Comparison of ENCODE assay signal across 8 cellular contexts in the genomic region with DNA sequence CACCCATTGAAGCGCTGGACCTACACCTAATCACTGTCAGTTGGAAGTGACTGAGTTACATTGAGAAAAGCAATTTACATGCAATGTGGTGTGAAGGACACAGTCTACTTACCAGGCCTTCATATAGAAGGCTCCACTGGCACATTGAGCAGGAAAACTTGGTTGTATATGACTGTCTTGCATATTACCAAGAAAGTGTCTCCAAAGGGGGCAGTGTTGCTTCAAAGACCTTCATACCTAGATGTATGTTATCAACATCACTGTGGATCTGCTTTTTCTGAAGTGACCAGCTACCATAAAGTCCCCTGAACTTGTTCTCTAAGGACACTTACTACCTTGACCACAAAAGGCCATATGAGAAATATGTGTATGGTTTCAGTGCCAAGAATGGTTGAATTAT.
DNase-seq lines count a peak whose midpoint lies in the region; ATAC-seq and TF ChIP-seq lines count a peak whose summit lies in the region.

No MANE protein-coding gene starts in this region.

- ATAC-seq in left cardiac atrium, result no peak
- ATAC-seq in HG03469 (IDR thresholded peaks at IDR 0.05; ENCODE audit: unreplicated experiment), result peak; percentile 68
- ATAC-seq in activated naive CD4-positive, alpha-beta T cell treated with anti-CD3 and anti-CD28 coated beads, Interleukin-2, amount 50 U/mL, for 72 hours, result peak; percentile 79 to 83

- H3K9me3 ChIP-seq in cardiac muscle cell (ENCODE audit: low read depth), result no peaks in the 10 kb centered on the region
- H3K9me3 ChIP-seq in vagina, result no peaks in the 10 kb centered on the region

- no peaks in the 10 kb centered on the region for H3K9me3 Mint-ChIP-seq in activated naive CD4-positive, alpha-beta T cell treated with anti-CD3 and anti-CD28 coated beads, Interleukin-2, amount 50 U/mL, for 72 hours

- H3K36me3 ChIP-seq in cardiac muscle cell (no peaks in the 10 kb centered on the region), vagina (no peaks in the 10 kb centered on the region)

- TF ChIP-seq CTCF in cardiac muscle cell (IDR thresholded peaks at IDR 0.05; ENCODE audit: low read depth, low read length) (peak; percentile 4), vagina (IDR thresholded peaks at IDR 0.05) (peak in 1 of 3 experiments; percentile 6)

- H3K36me3 Mint-ChIP-seq in activated naive CD4-positive, alpha-beta T cell treated with anti-CD3 and anti-CD28 coated beads, Interleukin-2, amount 50 U/mL, for 72 hours, result peaks cover 0 to 13% of the 10 kb centered on the region in 2 donors

- no peak overlapping the region for H3K27ac Mint-ChIP-seq in activated naive CD4-positive, alpha-beta T cell treated with anti-CD3 and anti-CD28 coated beads, Interleukin-2, amount 50 U/mL, for 72 hours

- intact Hi-C loops in left cardiac atrium (cut with DNase I) (no loop called here), vagina (cut with DNase I) (no loop called here)

- H3K27ac ChIP-seq in cardiac muscle cell (no peak overlapping the region), vagina (no peak overlapping the region)

- H3K4me3 ChIP-seq in cardiac muscle cell (no peak overlapping the region), vagina (no peak overlapping the region)

- H3K27me3 ChIP-seq in cardiac muscle cell, result no peaks in the 10 kb centered on the region
- H3K27me3 ChIP-seq in vagina, result no peaks in the 10 kb centered on the region

- DNase-seq in cardiac muscle cell (ENCODE audit: low read depth in 1 of 2, low spot score in 1 of 2) (no peak), left cardiac atrium (no peak), vagina (ENCODE audit: extremely low spot score in 2 of 2) (no peak), DMS79 (lab: John Stamatoyannopoulos, UW) (no peak), cortex of kidney (lab: John Stamatoyannopoulos, UW) (no peak)
- no peak for DNase-seq in activated naive CD4-positive, alpha-beta T cell treated with anti-CD3 and anti-CD28 coated beads, Interleukin-2, amount 50 U/mL, for 72 hours (ENCODE audit: low spot score in 2 of 2)
- DNase-seq in stimulated activated naive CD4-positive, alpha-beta T cell (lab: John Stamatoyannopoulos, UW), result peak in 5 of 6 experiments; percentile 17 to 57 (median 26)

- TF ChIP-seq POLR2A in vagina (IDR thresholded peaks at IDR 0.05), result no peak

- H3K4me1 ChIP-seq in cardiac muscle cell (ENCODE audit: low read depth) (peaks cover 12% of the 10 kb centered on the region), vagina (no peaks in the 10 kb centered on the region)

Comparison
In these comparisons a context has a peak if more than half of its experiments do, and no peak if none do; other contexts are left out.
1. DNase-seq: peak in stimulated activated naive CD4-positive, alpha-beta T cell (5 of 6); none in cardiac muscle cell (0 of 2), left cardiac atrium (single experiment), activated naive CD4-positive, alpha-beta T cell treated with anti-CD3 and anti-CD28 coated beads, Interleukin-2, amount 50 U/mL, for 72 hours (0 of 2), vagina (0 of 2), DMS79 (single experiment) and cortex of kidney (single experiment).
2. ATAC-seq: peak in HG03469 (single experiment) and activated naive CD4-positive, alpha-beta T cell treated with anti-CD3 and anti-CD28 coated beads, Interleukin-2, amount 50 U/mL, for 72 hours (2 of 2); none in left cardiac atrium (0 of 2).